ENCODE assay signal across 14 cellular contexts in the genomic region with DNA sequence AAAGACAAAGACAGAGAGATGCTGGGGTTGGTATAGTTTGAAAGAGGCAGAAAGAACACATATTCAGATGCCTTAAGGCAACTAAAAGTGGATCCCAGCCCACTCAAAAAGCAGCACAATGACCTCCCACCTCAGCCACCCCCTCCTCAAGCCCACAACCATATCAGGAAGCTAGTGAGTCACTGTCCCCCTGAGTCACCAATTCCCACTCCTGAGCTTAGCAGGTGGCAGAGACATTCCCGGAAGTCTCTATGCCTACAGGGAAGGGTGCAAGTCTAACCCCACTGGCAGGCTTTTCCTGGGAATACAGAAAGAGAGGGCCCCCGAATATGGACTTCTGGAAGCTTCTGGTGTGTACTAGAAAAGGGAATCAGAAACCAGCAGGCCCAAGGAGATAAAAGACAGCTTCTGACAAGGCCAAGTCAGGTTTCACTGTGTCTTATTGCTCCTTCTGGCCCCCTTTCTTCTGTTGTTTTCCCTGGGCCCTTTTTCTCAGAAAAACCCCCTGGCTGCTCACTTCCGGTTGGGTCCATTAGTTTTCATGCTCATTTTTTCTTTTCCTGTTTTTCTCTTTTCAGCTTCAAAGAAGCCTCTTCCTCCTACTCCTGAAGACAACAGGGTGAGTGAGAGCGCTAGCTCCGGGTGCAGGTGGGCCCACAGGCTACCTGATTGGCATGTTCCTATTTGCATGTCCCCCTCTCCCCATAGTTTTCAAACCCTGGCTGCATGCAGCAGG. TPM values are rescaled to one million over a fixed set of nuclear protein-coding genes. Genes with fewer than 3 reads are reported as not detected.
A peak's percentile ranks its signal among the peaks of the same experiment; 100 is the strongest.
DNase-seq lines count a peak whose midpoint lies in the region; ATAC-seq and TF ChIP-seq lines count a peak whose summit lies in the region.
"Had no signal": no experiment of that assay in that cellular context is flagged by ENCODE, and none has a peak within 500 bp of the region (broad histone marks: within the 10 kb centered on the region; RNA-seq: fewer than 3 reads in every experiment).

No MANE protein-coding gene starts in this region.

- no peaks in the 10 kb centered on the region for H3K9me3 Mint-ChIP-seq in T-helper 1 cell treated with Interleukin-12 subunit alpha and Interleukin-12 subunit beta and Interleukin-4 antibody, amounts not matched to agents 30 μg/mL and 1 μg/mL, for 36 hours
- no peaks in the 10 kb centered on the region for H3K9me3 Mint-ChIP-seq in activated T-helper 2 cell treated with anti-CD3 and anti-CD28 coated beads, Interferon-gamma antibody, Interleukin-2, Interleukin-4, amounts not matched to agents 10 μg/mL and 5 μg/mL and 100 μg/mL, durations not matched to agents 14 hours and 24 hours and 36 hours
- no peaks in the 10 kb centered on the region for H3K9me3 Mint-ChIP-seq in natural killer cell treated with Interleukin-12 subunit alpha and Interleukin-12 subunit beta and Interleukin-15 and Interleukin-18, amount 100 ng/mL, for 72 hours
- no peaks in the 10 kb centered on the region for H3K9me3 Mint-ChIP-seq in chondrocyte (ENCODE audit: low read depth)

- ATAC-seq in natural killer cell treated with Interleukin-12 subunit alpha and Interleukin-12 subunit beta and Interleukin-15 and Interleukin-18, amount 100 ng/mL, for 72 hours, result no peak
- ATAC-seq in lower lobe of right lung (no peak), HG03432 (IDR thresholded peaks at IDR 0.05; ENCODE audit: unreplicated experiment) (no peak)
- ATAC-seq: Panc1 had no signal

- H3K27ac Mint-ChIP-seq in T-helper 1 cell treated with Interleukin-12 subunit alpha and Interleukin-12 subunit beta and Interleukin-4 antibody, amounts not matched to agents 30 μg/mL and 1 μg/mL, for 36 hours, result peak overlapping the region; percentile 94
- peak overlapping the region; percentile 93 for H3K27ac Mint-ChIP-seq in activated T-helper 2 cell treated with anti-CD3 and anti-CD28 coated beads, Interferon-gamma antibody, Interleukin-2, Interleukin-4, amounts not matched to agents 10 μg/mL and 5 μg/mL and 100 μg/mL, durations not matched to agents 14 hours and 24 hours and 36 hours
- peak overlapping the region; percentile 89 to 93 for H3K27ac Mint-ChIP-seq in natural killer cell treated with Interleukin-12 subunit alpha and Interleukin-12 subunit beta and Interleukin-15 and Interleukin-18, amount 100 ng/mL, for 72 hours
- H3K27ac Mint-ChIP-seq in chondrocyte (ENCODE audit: unreplicated experiment), result no peak overlapping the region

- H3K27me3 Mint-ChIP-seq in T-helper 1 cell treated with Interleukin-12 subunit alpha and Interleukin-12 subunit beta and Interleukin-4 antibody, amounts not matched to agents 30 μg/mL and 1 μg/mL, for 36 hours (ENCODE audit: low read depth), result no peaks in the 10 kb centered on the region
- H3K27me3 Mint-ChIP-seq in activated T-helper 2 cell treated with anti-CD3 and anti-CD28 coated beads, Interferon-gamma antibody, Interleukin-2, Interleukin-4, amounts not matched to agents 10 μg/mL and 5 μg/mL and 100 μg/mL, durations not matched to agents 14 hours and 24 hours and 36 hours (ENCODE audit: low read depth), result no peaks in the 10 kb centered on the region
- no peaks in the 10 kb centered on the region for H3K27me3 Mint-ChIP-seq in natural killer cell treated with Interleukin-12 subunit alpha and Interleukin-12 subunit beta and Interleukin-15 and Interleukin-18, amount 100 ng/mL, for 72 hours
- H3K27me3 Mint-ChIP-seq in chondrocyte (ENCODE audit: low read depth), result peaks cover 1% of the 10 kb centered on the region

- TF ChIP-seq CTCF in lower lobe of right lung (IDR thresholded peaks at IDR 0.05), result no peak
- TF ChIP-seq CTCF in chondrocyte (IDR thresholded peaks at IDR 0.05), result no peak

- H3K4me3 Mint-ChIP-seq in T-helper 1 cell treated with Interleukin-12 subunit alpha and Interleukin-12 subunit beta and Interleukin-4 antibody, amounts not matched to agents 30 μg/mL and 1 μg/mL, for 36 hours, result peak overlapping the region; percentile 75
- peak overlapping the region; percentile 73 for H3K4me3 Mint-ChIP-seq in activated T-helper 2 cell treated with anti-CD3 and anti-CD28 coated beads, Interferon-gamma antibody, Interleukin-2, Interleukin-4, amounts not matched to agents 10 μg/mL and 5 μg/mL and 100 μg/mL, durations not matched to agents 14 hours and 24 hours and 36 hours (ENCODE audit: low read depth)
- peak overlapping the region; percentile 87 for H3K4me3 Mint-ChIP-seq in natural killer cell treated with Interleukin-12 subunit alpha and Interleukin-12 subunit beta and Interleukin-15 and Interleukin-18, amount 100 ng/mL, for 72 hours
- H3K4me3 Mint-ChIP-seq in chondrocyte (ENCODE audit: unreplicated experiment), result no peak overlapping the region

- no peak overlapping the region for H3K4me3 ChIP-seq in lower lobe of right lung
- H3K4me3 ChIP-seq: prostate gland had no signal

- H3K4me1 ChIP-seq in lower lobe of right lung, result no peaks in the 10 kb centered on the region
- H3K4me1 ChIP-seq: prostate gland had no signal

- no peak overlapping the region for H3K27ac ChIP-seq in lower lobe of right lung
- H3K27ac ChIP-seq: prostate gland, WERI-Rb-1 had no signal

- intact Hi-C loops in activated T-helper 2 cell treated with anti-CD3 and anti-CD28 coated beads, Interferon-gamma antibody, Interleukin-2, Interleukin-4, amounts not matched to agents 10 μg/mL and 5 μg/mL and 100 μg/mL, durations not matched to agents 14 hours and 24 hours and 36 hours (cut with micrococcal nuclease), result loop anchor here (1.0 to 5.0 kb wide), 3 partner anchors 14 to 185 kb away; partner anchors contain the start of gene ITK
- intact Hi-C loops in lower lobe of right lung (cut with DNase I), result no loop called here

- in situ Hi-C loops in ACHN (cut with HindIII; ENCODE audit: low pct_ligation_motif_present, low pct_unique_long_range_greater_than_20kb, low sequenced_read_pairs), result no loop called here

- H3K9me3 ChIP-seq in lower lobe of right lung, result no peaks in the 10 kb centered on the region
- H3K9me3 ChIP-seq: prostate gland had no signal

- H3K4me1 Mint-ChIP-seq in T-helper 1 cell treated with Interleukin-12 subunit alpha and Interleukin-12 subunit beta and Interleukin-4 antibody, amounts not matched to agents 30 μg/mL and 1 μg/mL, for 36 hours (ENCODE audit: low read depth), result peaks cover 89% of the 10 kb centered on the region
- peaks cover 90% of the 10 kb centered on the region for H3K4me1 Mint-ChIP-seq in activated T-helper 2 cell treated with anti-CD3 and anti-CD28 coated beads, Interferon-gamma antibody, Interleukin-2, Interleukin-4, amounts not matched to agents 10 μg/mL and 5 μg/mL and 100 μg/mL, durations not matched to agents 14 hours and 24 hours and 36 hours (ENCODE audit: low read depth)
- H3K4me1 Mint-ChIP-seq in natural killer cell treated with Interleukin-12 subunit alpha and Interleukin-12 subunit beta and Interleukin-15 and Interleukin-18, amount 100 ng/mL, for 72 hours (ENCODE audit: low read depth in 2 of 2), result peaks cover 77 to 93% of the 10 kb centered on the region in 2 donors
- no peaks in the 10 kb centered on the region for H3K4me1 Mint-ChIP-seq in chondrocyte (ENCODE audit: low read depth)

- no peaks in the 10 kb centered on the region for H3K36me3 ChIP-seq in lower lobe of right lung
- H3K36me3 ChIP-seq: prostate gland, WERI-Rb-1 had no signal

- H3K27me3 ChIP-seq in lower lobe of right lung (ENCODE audit: low read depth), result no peaks in the 10 kb centered on the region

- DNase-seq in ACHN (peak; percentile 4), lower lobe of right lung (no peak), MV-4-11 (lab: John Stamatoyannopoulos, UW) (no peak), chondrocyte (ENCODE audit: low spot score) (no peak)
- no peak for DNase-seq in activated T-helper 2 cell treated with anti-CD3 and anti-CD28 coated beads, Interferon-gamma antibody, Interleukin-2, Interleukin-4, amounts not matched to agents 10 μg/mL and 5 μg/mL and 100 μg/mL, durations not matched to agents 14 hours and 24 hours and 36 hours (ENCODE audit: low spot score)
- no peak for DNase-seq in natural killer cell treated with Interleukin-12 subunit alpha and Interleukin-12 subunit beta and Interleukin-15 and Interleukin-18, amount 100 ng/mL, for 72 hours (ENCODE audit: low spot score)
- DNase-seq: NCI-H1694 treated with DMSO at 0.1 percent for 48 hours, WERI-Rb-1 had no signal

- H3K36me3 Mint-ChIP-seq in T-helper 1 cell treated with Interleukin-12 subunit alpha and Interleukin-12 subunit beta and Interleukin-4 antibody, amounts not matched to agents 30 μg/mL and 1 μg/mL, for 36 hours (ENCODE audit: low read depth), result peaks cover 86% of the 10 kb centered on the region
- peaks cover 98% of the 10 kb centered on the region for H3K36me3 Mint-ChIP-seq in activated T-helper 2 cell treated with anti-CD3 and anti-CD28 coated beads, Interferon-gamma antibody, Interleukin-2, Interleukin-4, amounts not matched to agents 10 μg/mL and 5 μg/mL and 100 μg/mL, durations not matched to agents 14 hours and 24 hours and 36 hours (ENCODE audit: low read depth)
- H3K36me3 Mint-ChIP-seq in natural killer cell treated with Interleukin-12 subunit alpha and Interleukin-12 subunit beta and Interleukin-15 and Interleukin-18, amount 100 ng/mL, for 72 hours, result peaks cover 73% of the 10 kb centered on the region
- no peaks in the 10 kb centered on the region for H3K36me3 Mint-ChIP-seq in chondrocyte (ENCODE audit: low read depth)

RNA-seq across cellular contexts. Expression of gene ITK, which starts 36.8 kb away (rescaled TPM):
- total RNA-seq in activated T-helper 2 cell treated with anti-CD3 and anti-CD28 coated beads, Interferon-gamma antibody, Interleukin-2, Interleukin-4, amounts not matched to agents 10 μg/mL and 5 μg/mL and 100 μg/mL, durations not matched to agents 14 hours and 24 hours and 36 hours, result 313 and 319 TPM in 2 replicates
- total RNA-seq in natural killer cell treated with Interleukin-12 subunit alpha and Interleukin-12 subunit beta and Interleukin-15 and Interleukin-18, amount 100 ng/mL, for 72 hours, result 100 to 1,000 TPM; 153 to 225 TPM
- 6.3 TPM for total RNA-seq in lower lobe of right lung
- not detected in 3 replicates for total RNA-seq in chondrocyte
- total RNA-seq: bronchial epithelial cell had no signal

RNA-seq across cellular contexts. Expression of gene CYFIP2, which starts 48.5 kb away (rescaled TPM):
- 171 and 182 TPM in 2 replicates for total RNA-seq in activated T-helper 2 cell treated with anti-CD3 and anti-CD28 coated beads, Interferon-gamma antibody, Interleukin-2, Interleukin-4, amounts not matched to agents 10 μg/mL and 5 μg/mL and 100 μg/mL, durations not matched to agents 14 hours and 24 hours and 36 hours
- total RNA-seq in natural killer cell treated with Interleukin-12 subunit alpha and Interleukin-12 subunit beta and Interleukin-15 and Interleukin-18, amount 100 ng/mL, for 72 hours, result 100 to 1,000 TPM; 282 to 424 TPM
- 36.6 TPM for total RNA-seq in lower lobe of right lung
- total RNA-seq in chondrocyte, result 15.7 to 39.6 TPM (median 37.4 TPM) in 3 replicates

RNA-seq across cellular contexts. Expression of gene GARIN3, which starts 51.4 kb away (rescaled TPM):
- 0.23 and 0.30 TPM in 2 replicates for total RNA-seq in activated T-helper 2 cell treated with anti-CD3 and anti-CD28 coated beads, Interferon-gamma antibody, Interleukin-2, Interleukin-4, amounts not matched to agents 10 μg/mL and 5 μg/mL and 100 μg/mL, durations not matched to agents 14 hours and 24 hours and 36 hours
- total RNA-seq in natural killer cell treated with Interleukin-12 subunit alpha and Interleukin-12 subunit beta and Interleukin-15 and Interleukin-18, amount 100 ng/mL, for 72 hours, result not detected
- not detected for total RNA-seq in lower lobe of right lung
- not detected in 3 replicates for total RNA-seq in chondrocyte
- total RNA-seq: bronchial epithelial cell, liver had no signal

Comparison
In these comparisons a context has a peak if more than half of its experiments do, and no peak if none do; other contexts are left out.
1. RNA of gene ITK, which starts 36.8 kb away (total RNA-seq): 313 to 319 TPM in activated T-helper 2 cell treated with anti-CD3 and anti-CD28 coated beads, Interferon-gamma antibody, Interleukin-2, Interleukin-4, amounts not matched to agents 10 μg/mL and 5 μg/mL and 100 μg/mL, durations not matched to agents 14 hours and 24 hours and 36 hours and 153 to 225 TPM in natural killer cell treated with Interleukin-12 subunit alpha and Interleukin-12 subunit beta and Interleukin-15 and Interleukin-18, amount 100 ng/mL, for 72 hours; 6.3 TPM in lower lobe of right lung (single experiment) and not detected in chondrocyte; every median in the first group is over 10 times any median in the second.